ENCODE assay signal across 19 cellular contexts in the genomic region with DNA sequence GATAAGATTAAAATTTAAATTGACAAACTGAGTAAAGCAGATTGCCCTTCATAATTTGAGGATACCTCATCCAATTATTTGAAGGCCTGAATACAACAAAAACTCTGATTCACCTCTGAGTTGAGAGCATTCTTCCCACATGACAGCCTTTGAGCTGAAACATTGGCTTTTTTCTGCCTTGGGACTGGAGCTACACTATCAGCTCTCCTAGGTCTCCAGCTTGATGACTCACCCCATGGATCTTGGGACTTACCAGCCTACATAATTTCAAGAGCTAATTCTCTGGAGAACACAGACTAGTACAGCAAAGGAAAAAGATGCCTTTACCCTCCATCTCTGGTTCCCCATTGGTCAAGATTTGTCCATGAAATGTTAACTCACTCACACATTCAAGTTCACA.
A peak's percentile ranks its signal among the peaks of the same experiment; 100 is the strongest.
DNase-seq lines count a peak whose midpoint lies in the region; TF ChIP-seq lines count a peak whose summit lies in the region.
"Had no signal": no experiment of that assay in that cellular context is flagged by ENCODE, and none has a peak within 500 bp of the region (broad histone marks: within the 10 kb centered on the region; RNA-seq: fewer than 3 reads in every experiment).

No MANE protein-coding gene starts in this region.

- peak overlapping the region; percentile 43; the same call in 1 of the 2 replicates for H3K27ac Mint-ChIP-seq in HFFc6
- H3K27ac Mint-ChIP-seq: activated CD4-positive, alpha-beta memory T cell treated with anti-CD3 and anti-CD28 coated beads for 36 hours; activated T-helper 1 cell treated with anti-CD3 and anti-CD28 coated beads, Interleukin-12 subunit alpha, Interleukin-12 subunit beta, Interleukin-2, Interleukin-4 antibody, amounts not matched to agents 30 ng/mL and 10 ng/mL and 1 ng/mL, durations not matched to agents 14 hours and 24 hours and 36 hours; dendritic cell treated with granulocyte-macrophage colony-stimulating factor and Interleukin-4, amounts not matched to agents 40 ng/mL and 50 ng/mL, for 4 days had no signal

- TF ChIP-seq POLR2A in Peyer's patch (IDR thresholded peaks at IDR 0.05): no peak

- H3K27me3 Mint-ChIP-seq in HFFc6 (ENCODE audit: insufficient read depth): no peaks in the 10 kb centered on the region
- H3K27me3 Mint-ChIP-seq: activated CD4-positive, alpha-beta memory T cell treated with anti-CD3 and anti-CD28 coated beads for 36 hours; dendritic cell treated with granulocyte-macrophage colony-stimulating factor and Interleukin-4, amounts not matched to agents 40 ng/mL and 50 ng/mL, for 4 days had no signal

- peaks cover 38% of the 10 kb centered on the region for H3K4me1 Mint-ChIP-seq in HFFc6 (ENCODE audit: low read depth)

- CTCF ChIA-PET in AG04450 (lab: Charles Lee): no interaction called here

- DNase-seq in AG04450 (ENCODE audit: low read depth, low spot score): peak; percentile 24
- peak; percentile 77 for DNase-seq in HFFc6
- peak; percentile 56 for DNase-seq in brain microvascular endothelial cell
- peak; percentile 82 for DNase-seq in iris pigment epithelial cell (ENCODE audit: low read depth)
- no peak for DNase-seq in HPDE6-E6E7 (ENCODE audit: extremely low spot score)
- no peak for DNase-seq in Peyer's patch
- no peak for DNase-seq in Ammon's horn (ENCODE audit: low spot score)
- no peak for DNase-seq in SKM-1 (lab: John Stamatoyannopoulos, UW; ENCODE audit: unreplicated experiment)
- DNase-seq: activated CD4-positive, alpha-beta memory T cell treated with anti-CD3 and anti-CD28 coated beads for 36 hours; adrenal gland; esophagus squamous epithelium; mammary epithelial cell; NCI-H1436; NCI-H345; stimulated activated CD4-positive, alpha-beta T cell treated with anti-CD3 and anti-CD28 coated beads, Interleukin-2, amount 100 ng/mL, for 24 hours had no signal

- in situ Hi-C loops in brain microvascular endothelial cell (cut with HindIII; ENCODE audit: low pct_ligation_motif_present, low sequenced_read_pairs): no loop called here

- H3K27ac ChIP-seq in AG04450 (ENCODE audit: low read depth, low read length): no peak overlapping the region
- peak overlapping the region; percentile 29 for H3K27ac ChIP-seq in brain microvascular endothelial cell
- H3K27ac ChIP-seq in Peyer's patch: no peak overlapping the region
- H3K27ac ChIP-seq: adrenal gland, esophagus squamous epithelium, KMS-11, right atrium auricular region had no signal

- H3K9me3 ChIP-seq in AG04450 (ENCODE audit: control insufficient read depth, insufficient read depth, low read length) (no peaks in the 10 kb centered on the region), Peyer's patch (no peaks in the 10 kb centered on the region)
- H3K9me3 ChIP-seq: adrenal gland, right atrium auricular region had no signal

- H3K9me3 Mint-ChIP-seq in HFFc6: peaks cover 13% of the 10 kb centered on the region

- no peak for TF ChIP-seq CTCF in AG04450 (IDR thresholded peaks at IDR 0.05; ENCODE audit: low read depth, low read length)
- no peak for TF ChIP-seq CTCF in HFFc6 (IDR thresholded peaks at IDR 0.05)
- TF ChIP-seq CTCF in brain microvascular endothelial cell (IDR thresholded peaks at IDR 0.05; ENCODE audit: low read depth, low read length, missing control alignments): no peak
- TF ChIP-seq CTCF in Peyer's patch (IDR thresholded peaks at IDR 0.05): no peak

- POLR2A ChIA-PET in AG04450 (lab: Yijun Ruan, JAX): no interaction called here

- H3K4me3 ChIP-seq in AG04450 (ENCODE audit: low read depth, low read length) (no peak overlapping the region), brain microvascular endothelial cell (ENCODE audit: low read depth, low read length) (no peak overlapping the region), Peyer's patch (no peak overlapping the region)
- H3K4me3 ChIP-seq: adrenal gland, esophagus squamous epithelium, right atrium auricular region had no signal

- no peaks in the 10 kb centered on the region for H3K4me1 ChIP-seq in Peyer's patch
- H3K4me1 ChIP-seq: adrenal gland, esophagus squamous epithelium, right atrium auricular region had no signal

- H3K36me3 Mint-ChIP-seq in HFFc6 (ENCODE audit: low read depth): peaks cover 18% of the 10 kb centered on the region
- H3K36me3 Mint-ChIP-seq: activated CD4-positive, alpha-beta memory T cell treated with anti-CD3 and anti-CD28 coated beads for 36 hours had no signal

- H3K36me3 ChIP-seq in brain microvascular endothelial cell (replicated peaks) (no peaks in the 10 kb centered on the region), Peyer's patch (no peaks in the 10 kb centered on the region)
- H3K36me3 ChIP-seq: adrenal gland, esophagus squamous epithelium, right atrium auricular region had no signal

- H3K27me3 ChIP-seq in AG04450 (ENCODE audit: control insufficient read depth, insufficient read depth, low read length) (no peaks in the 10 kb centered on the region), brain microvascular endothelial cell (replicated peaks) (no peaks in the 10 kb centered on the region), Peyer's patch (no peaks in the 10 kb centered on the region)
- H3K27me3 ChIP-seq: adrenal gland, esophagus squamous epithelium, right atrium auricular region had no signal

- peak overlapping the region; percentile 8; the same call in 1 of the 2 replicates for H3K4me3 Mint-ChIP-seq in HFFc6
- H3K4me3 Mint-ChIP-seq: activated CD4-positive, alpha-beta memory T cell treated with anti-CD3 and anti-CD28 coated beads for 36 hours; activated T-helper 1 cell treated with anti-CD3 and anti-CD28 coated beads, Interleukin-12 subunit alpha, Interleukin-12 subunit beta, Interleukin-2, Interleukin-4 antibody, amounts not matched to agents 30 ng/mL and 10 ng/mL and 1 ng/mL, durations not matched to agents 14 hours and 24 hours and 36 hours; dendritic cell treated with granulocyte-macrophage colony-stimulating factor and Interleukin-4, amounts not matched to agents 40 ng/mL and 50 ng/mL, for 4 days had no signal

Comparison
In these comparisons a context has a peak if more than half of its experiments do, and no peak if none do; other contexts are left out.
1. DNase-seq: peak in AG04450 (single experiment), HFFc6 (single experiment), brain microvascular endothelial cell (single experiment) and iris pigment epithelial cell (single experiment); none in HPDE6-E6E7 (single experiment), Peyer's patch (0 of 3), Ammon's horn (single experiment) and SKM-1 (single experiment).